Comparison of ENCODE assay signal across 8 cellular contexts in the genomic region with DNA sequence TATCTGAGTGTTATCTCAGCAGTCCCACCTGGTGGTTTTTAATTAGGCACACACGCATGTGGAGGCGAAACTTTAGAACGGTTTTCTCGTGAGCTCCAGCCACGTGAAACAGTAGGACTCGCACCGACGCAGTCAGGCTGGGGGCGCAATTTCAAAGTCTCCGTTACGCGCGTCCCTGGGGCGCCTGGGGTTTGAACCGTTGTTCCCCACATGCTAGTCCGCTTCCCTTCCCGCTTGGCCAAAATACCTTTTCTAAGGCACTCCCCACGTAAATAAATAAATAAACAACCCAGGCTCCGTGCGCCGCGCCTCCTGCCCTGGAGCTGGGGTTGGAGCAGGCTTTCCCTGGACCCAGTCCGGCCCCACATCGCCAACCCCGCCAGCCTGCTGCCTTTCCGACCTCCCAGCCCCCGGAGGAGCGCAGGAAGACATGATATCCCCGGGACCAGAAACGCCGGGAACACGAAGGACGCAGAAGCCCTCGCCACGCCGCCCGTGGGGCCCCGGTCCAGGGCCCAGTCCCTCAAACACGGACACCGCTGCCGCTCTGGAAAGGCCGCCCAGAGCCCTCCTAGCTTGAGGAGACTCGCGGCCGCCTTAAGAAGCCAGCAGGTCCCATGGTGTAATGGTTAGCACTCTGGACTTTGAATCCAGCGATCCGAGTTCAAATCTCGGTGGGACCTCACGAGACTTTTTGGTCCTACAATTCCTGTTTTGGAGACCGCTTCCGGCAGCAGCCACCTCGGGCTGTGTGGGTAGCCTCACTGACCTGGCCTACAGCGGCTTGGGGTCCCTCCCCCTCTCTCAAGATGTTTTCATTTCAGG. TPM values are rescaled to one million over a fixed set of nuclear protein-coding genes. Genes with fewer than 3 reads are reported as not detected.
DNase-seq lines count a peak whose midpoint lies in the region; ATAC-seq lines count a peak whose summit lies in the region.

No MANE protein-coding gene starts in this region.

- peaks cover 0 to 5% (median 0%) of the 10 kb centered on the region in 3 donors for H3K9me3 Mint-ChIP-seq in IgD-negative memory B cell

- peak overlapping the region; percentile 93 to 99 (median 98) for H3K4me3 Mint-ChIP-seq in IgD-negative memory B cell

- H3K9me3 ChIP-seq in esophagus (ENCODE audit: control insufficient read depth in 2 of 2, insufficient read depth in 1 of 2, low read depth in 1 of 2, low read length in 1 of 2) (no peaks in the 10 kb centered on the region), mucosa of stomach (ENCODE audit: control insufficient read depth, low read length) (no peaks in the 10 kb centered on the region)

- no peaks in the 10 kb centered on the region for H3K36me3 ChIP-seq in esophagus (ENCODE audit: control insufficient read depth in 2 of 2, insufficient read depth in 2 of 2, low read length in 1 of 2)
- no peaks in the 10 kb centered on the region for H3K36me3 ChIP-seq in mucosa of stomach (ENCODE audit: control insufficient read depth, insufficient read depth, low read length)

- ATAC-seq in GM21619 (IDR thresholded peaks at IDR 0.05; ENCODE audit: unreplicated experiment), result peak; percentile 51

- H3K4me1 ChIP-seq in esophagus (ENCODE audit: control insufficient read depth in 2 of 2, insufficient read depth in 2 of 2, low read length in 1 of 2) (no peaks in the 10 kb centered on the region), mucosa of stomach (ENCODE audit: control insufficient read depth, insufficient read depth, low read length) (no peaks in the 10 kb centered on the region)

- peak; percentile 90 for DNase-seq in DMS153 (lab: John Stamatoyannopoulos, UW)
- DNase-seq in OCI-M1 (lab: John Stamatoyannopoulos, UW), result peak; percentile 100
- peak; percentile 89 for DNase-seq in activated T-cell treated with anti-CD3 and anti-CD28 coated beads for 48 hours (ENCODE audit: low read depth)
- peak; percentile 92 for DNase-seq in stimulated activated CD8-positive, alpha-beta memory T cell treated with anti-CD3 and anti-CD28 coated beads, Interleukin-7, amount 100 ng/mL, for 1 hour (ENCODE audit: low read depth in 2 of 2)

- 0% methylated on average over 53 of the region's 53 CpGs for WGBS in esophagus, 2 donors

- H3K27me3 ChIP-seq in esophagus (ENCODE audit: control insufficient read depth in 1 of 2, insufficient read depth in 2 of 2, low read length in 2 of 2), result no peaks in the 10 kb centered on the region
- no peaks in the 10 kb centered on the region for H3K27me3 ChIP-seq in mucosa of stomach (ENCODE audit: control insufficient read depth, insufficient read depth, low read length)

- H3K4me1 Mint-ChIP-seq in IgD-negative memory B cell, result peaks cover 14 to 22% (median 21%) of the 10 kb centered on the region in 3 donors

- H3K9ac ChIP-seq in mucosa of stomach (ENCODE audit: low read length), result peak overlapping the region; percentile 91

- peak overlapping the region; percentile 93 to 99 for H3K27ac ChIP-seq in esophagus (ENCODE audit: low read depth in 2 of 2, low read length in 1 of 2)

- H3K27me3 Mint-ChIP-seq in IgD-negative memory B cell, result no peaks in the 10 kb centered on the region

- H3K27ac Mint-ChIP-seq in IgD-negative memory B cell, result peak overlapping the region; percentile 99 to 100 (median 99)

- no peaks in the 10 kb centered on the region for H3K36me3 Mint-ChIP-seq in IgD-negative memory B cell

- peak overlapping the region; percentile 65 to 69 for H3K4me3 ChIP-seq in esophagus (ENCODE audit: low read depth in 1 of 2, low read length in 2 of 2)
- H3K4me3 ChIP-seq in mucosa of stomach (ENCODE audit: low read length), result peak overlapping the region; percentile 100

RNA-seq across cellular contexts. Expression of a gene that starts 18.2 kb away (rescaled TPM):
- polyA plus RNA-seq in IgD-negative memory B cell (10.3 TPM), esophagus (1 to 10 TPM in 1 of 2 donors, under 1 TPM in 1; 0.86 to 1.3 TPM)

RNA-seq across cellular contexts. Expression of a gene that starts 18.4 kb away (rescaled TPM):
- polyA plus RNA-seq in IgD-negative memory B cell (34.2 TPM), esophagus (1 to 10 TPM; 2.4 to 4.1 TPM)

RNA-seq across cellular contexts. Expression of a gene that starts 38.5 kb away (rescaled TPM):
- polyA plus RNA-seq in IgD-negative memory B cell (1.0 TPM), esophagus (under 1 TPM; 0.05 to 0.06 TPM)

RNA-seq across cellular contexts. Expression of a gene that starts 59.6 kb away (rescaled TPM):
- polyA plus RNA-seq in IgD-negative memory B cell (not detected), esophagus (under 1 TPM; 0.02 to 0.06 TPM)

Comparison
In these comparisons a context has a peak if more than half of its experiments do, and no peak if none do; other contexts are left out.
1. Peak in every context shown above with its lines: DNase-seq, ATAC-seq, H3K4me3 ChIP-seq and H3K27ac ChIP-seq.